ENCODE assay signal across 8 cellular contexts in the genomic region with DNA sequence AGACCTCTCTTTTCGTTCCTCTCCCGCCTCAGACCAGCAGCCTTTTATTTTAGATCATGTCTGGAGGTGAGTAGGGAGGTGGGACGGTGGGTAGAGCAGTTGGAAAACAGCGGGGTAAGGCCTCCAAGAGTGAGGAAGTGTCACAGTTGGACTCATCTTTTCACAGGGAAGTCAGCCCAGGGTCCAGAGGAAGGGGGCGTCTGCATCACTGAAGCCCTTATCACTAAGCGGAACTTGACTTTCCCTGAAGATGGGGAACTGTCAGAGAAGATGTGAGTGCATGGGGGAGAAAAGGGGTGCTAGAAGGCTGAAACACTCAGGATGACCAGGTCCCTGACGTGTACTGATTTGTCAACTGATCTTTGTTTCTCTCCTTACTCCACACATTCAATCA. TPM values are rescaled to one million over a fixed set of nuclear protein-coding genes. Genes with fewer than 3 reads are reported as not detected.
A peak's percentile ranks its signal among the peaks of the same experiment; 100 is the strongest.
DNase-seq lines count a peak whose midpoint lies in the region; ATAC-seq and TF ChIP-seq lines count a peak whose summit lies in the region.

No MANE protein-coding gene starts in this region.

- no peak for TF ChIP-seq POLR2A in transverse colon (IDR thresholded peaks at IDR 0.05)

- WGBS in HUES64: 21% methylated on average over 7 of the region's 7 CpGs
- WGBS in liver: 10% methylated on average over 7 of the region's 7 CpGs
- WGBS in transverse colon (ENCODE audit: low coverage in 1 of 2), 2 donors: 0 to 21% methylated on average over 2 to 7 of the region's 7 CpGs

- no peak for TF ChIP-seq RAD21 in liver (IDR thresholded peaks at IDR 0.05)

- DNase-seq in BJ (ENCODE audit: low read depth): no peak
- no peak for DNase-seq in astrocyte of the spinal cord (ENCODE audit: low read depth, low spot score)
- peak; percentile 8 for DNase-seq in transverse colon
- no peak for DNase-seq in NCI-H1694 treated with DMSO at 0.1 percent for 48 hours (lab: John Stamatoyannopoulos, UW)
- DNase-seq in kidney glomerular epithelial cell (lab: John Stamatoyannopoulos, UW): no peak

- H3K4me1 ChIP-seq in HUES64 (ENCODE audit: insufficient read depth, low read length) (no peaks in the 10 kb centered on the region), liver (ENCODE audit: control insufficient read depth in 4 of 4, insufficient read depth in 4 of 4, low read length in 3 of 4) (peaks cover 7 to 27% (median 23%) of the 10 kb centered on the region in 4 donors), transverse colon (peaks cover 17 to 24% (median 19%) of the 10 kb centered on the region in 4 donors)

- CTCF ChIA-PET in BJ (lab: Yijun Ruan, JAX): interaction anchor here (0.8 to 3.0 kb wide), 7 partner anchors 8 to 160 kb away, joined by 3 to 17 read pairs (median 4); a partner anchor contains a TSS

- no peak for TF ChIP-seq CTCF in BJ (IDR thresholded peaks at IDR 0.05; ENCODE audit: insufficient read depth, low read depth, low read length)
- TF ChIP-seq CTCF in astrocyte of the spinal cord (IDR thresholded peaks at IDR 0.05; ENCODE audit: low read depth, low read length): no peak
- no peak for TF ChIP-seq CTCF in liver (IDR thresholded peaks at IDR 0.05; ENCODE audit: low read depth, low read length, missing input control)
- TF ChIP-seq CTCF in transverse colon (IDR thresholded peaks at IDR 0.05): no peak

- in situ Hi-C loops in astrocyte of the spinal cord (cut with HindIII; ENCODE audit: low sequenced_read_pairs): no loop called here
- in situ Hi-C loops in transverse colon (cut with MboI; ENCODE audit: low pct_ligation_motif_present in 1 of 4, low pct_unique_long_range_greater_than_20kb in 1 of 4, low sequenced_read_pairs in 3 of 4): loop anchor here in 1 of 4 donors (25.0 kb wide), 1 partner anchor 130 kb away; a partner anchor contains a TSS

- H3K9ac ChIP-seq in HUES64 (ENCODE audit: low read depth, low read length) (no peak overlapping the region), liver (ENCODE audit: low read depth in 1 of 2, low read length in 2 of 2) (no peak overlapping the region)

- H3K36me3 ChIP-seq in BJ (ENCODE audit: control insufficient read depth, insufficient read depth, low read length): peaks cover 6% of the 10 kb centered on the region
- H3K36me3 ChIP-seq in HUES64 (ENCODE audit: insufficient read depth, low read length): peaks cover 21% of the 10 kb centered on the region
- peaks cover 4 to 21% (median 8%) of the 10 kb centered on the region in 4 donors for H3K36me3 ChIP-seq in liver (ENCODE audit: control insufficient read depth in 4 of 4, insufficient read depth in 3 of 4, low read depth in 1 of 4, low read length in 3 of 4)
- H3K36me3 ChIP-seq in transverse colon: peaks cover 0 to 14% (median 3%) of the 10 kb centered on the region in 4 donors

- H3K9me3 ChIP-seq in HUES64 (ENCODE audit: insufficient read depth, low read depth, low read length): no peaks in the 10 kb centered on the region
- H3K9me3 ChIP-seq in liver (ENCODE audit: control insufficient read depth in 4 of 4, low read length in 3 of 4): no peaks in the 10 kb centered on the region
- no peaks in the 10 kb centered on the region for H3K9me3 ChIP-seq in transverse colon

- H3K27ac ChIP-seq in HUES64 (ENCODE audit: low read depth, low read length): no peak overlapping the region
- H3K27ac ChIP-seq in liver (ENCODE audit: low read depth in 1 of 2, low read length in 2 of 2): peak overlapping the region in 1 of 2 donors; percentile 38
- H3K27ac ChIP-seq in transverse colon: peak overlapping the region; percentile 85 to 90 (median 88)

- H3K27me3 ChIP-seq in BJ (ENCODE audit: control insufficient read depth, insufficient read depth, low read length): no peaks in the 10 kb centered on the region
- H3K27me3 ChIP-seq in HUES64 (ENCODE audit: insufficient read depth, low read length): no peaks in the 10 kb centered on the region
- no peaks in the 10 kb centered on the region for H3K27me3 ChIP-seq in liver (ENCODE audit: control insufficient read depth in 4 of 4, insufficient read depth in 4 of 4, low read length in 3 of 4)
- H3K27me3 ChIP-seq in transverse colon: no peaks in the 10 kb centered on the region

- no peak for ATAC-seq in HG03457 (IDR thresholded peaks at IDR 0.05; ENCODE audit: unreplicated experiment)

- POLR2A ChIA-PET in BJ (lab: Charles Lee): interaction anchor here (0.6 kb wide), 3 partner anchors 9 to 130 kb away, joined by 3 to 4 read pairs (median 3); a partner anchor contains a TSS

- TF ChIP-seq EP300 in transverse colon (IDR thresholded peaks at IDR 0.05; ENCODE audit: low read depth): no peak

- H3K4me3 ChIP-seq in BJ (ENCODE audit: low read depth, low read length) (peak overlapping the region; percentile 72), HUES64 (ENCODE audit: low read length) (peak overlapping the region; percentile 96), astrocyte of the spinal cord (ENCODE audit: low read depth, low read length) (peak overlapping the region; percentile 96), liver (ENCODE audit: low read depth in 1 of 3, low read length in 3 of 3) (peak overlapping the region; percentile 50 to 99 (median 63)), transverse colon (peak overlapping the region in 3 of 4 donors; percentile 65 to 92 (median 84))

- intact Hi-C loops in transverse colon (cut with DNase I; ENCODE audit: low total_unique reads): no loop called here

TF ChIP-seq in liver, 16 proteins besides CTCF, POLR2A, EP300 and RAD21 (continues in another document):
- TF ChIP-seq, protein P1, sequence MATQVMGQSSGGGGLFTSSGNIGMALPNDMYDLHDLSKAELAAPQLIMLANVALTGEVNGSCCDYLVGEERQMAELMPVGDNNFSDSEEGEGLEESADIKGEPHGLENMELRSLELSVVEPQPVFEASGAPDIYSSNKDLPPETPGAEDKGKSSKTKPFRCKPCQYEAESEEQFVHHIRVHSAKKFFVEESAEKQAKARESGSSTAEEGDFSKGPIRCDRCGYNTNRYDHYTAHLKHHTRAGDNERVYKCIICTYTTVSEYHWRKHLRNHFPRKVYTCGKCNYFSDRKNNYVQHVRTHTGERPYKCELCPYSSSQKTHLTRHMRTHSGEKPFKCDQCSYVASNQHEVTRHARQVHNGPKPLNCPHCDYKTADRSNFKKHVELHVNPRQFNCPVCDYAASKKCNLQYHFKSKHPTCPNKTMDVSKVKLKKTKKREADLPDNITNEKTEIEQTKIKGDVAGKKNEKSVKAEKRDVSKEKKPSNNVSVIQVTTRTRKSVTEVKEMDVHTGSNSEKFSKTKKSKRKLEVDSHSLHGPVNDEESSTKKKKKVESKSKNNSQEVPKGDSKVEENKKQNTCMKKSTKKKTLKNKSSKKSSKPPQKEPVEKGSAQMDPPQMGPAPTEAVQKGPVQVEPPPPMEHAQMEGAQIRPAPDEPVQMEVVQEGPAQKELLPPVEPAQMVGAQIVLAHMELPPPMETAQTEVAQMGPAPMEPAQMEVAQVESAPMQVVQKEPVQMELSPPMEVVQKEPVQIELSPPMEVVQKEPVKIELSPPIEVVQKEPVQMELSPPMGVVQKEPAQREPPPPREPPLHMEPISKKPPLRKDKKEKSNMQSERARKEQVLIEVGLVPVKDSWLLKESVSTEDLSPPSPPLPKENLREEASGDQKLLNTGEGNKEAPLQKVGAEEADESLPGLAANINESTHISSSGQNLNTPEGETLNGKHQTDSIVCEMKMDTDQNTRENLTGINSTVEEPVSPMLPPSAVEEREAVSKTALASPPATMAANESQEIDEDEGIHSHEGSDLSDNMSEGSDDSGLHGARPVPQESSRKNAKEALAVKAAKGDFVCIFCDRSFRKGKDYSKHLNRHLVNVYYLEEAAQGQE (IDR thresholded peaks at IDR 0.05): no peak
- no peak for TF ChIP-seq NR2F2 (IDR thresholded peaks at IDR 0.05)
- no peak for TF ChIP-seq HNF4A (conservative IDR thresholded peaks at IDR 0.05)
- TF ChIP-seq GABPA (IDR thresholded peaks at IDR 0.05 in 1 of 2, conservative IDR thresholded peaks at IDR 0.05 in 1 of 2): no peak
- TF ChIP-seq SP1 (IDR thresholded peaks at IDR 0.05): no peak
- TF ChIP-seq, protein P2, sequence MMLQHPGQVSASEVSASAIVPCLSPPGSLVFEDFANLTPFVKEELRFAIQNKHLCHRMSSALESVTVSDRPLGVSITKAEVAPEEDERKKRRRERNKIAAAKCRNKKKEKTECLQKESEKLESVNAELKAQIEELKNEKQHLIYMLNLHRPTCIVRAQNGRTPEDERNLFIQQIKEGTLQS (IDR thresholded peaks at IDR 0.05): no peak
- no peak for TF ChIP-seq YY1 (IDR thresholded peaks at IDR 0.05)
- no peak for TF ChIP-seq EGR1 (IDR thresholded peaks at IDR 0.05; ENCODE audit: low read depth in 2 of 2)

RNA-seq across cellular contexts. Expression of a gene that starts 0.5 kb away (rescaled TPM):
- 0.58 and 0.80 TPM in 2 replicates for polyA plus RNA-seq in BJ (2011; rRNA removed)
- 0.52 and 0.87 TPM in 2 replicates for polyA minus RNA-seq in BJ (2011; rRNA and poly(A)+ RNA removed)
- polyA plus RNA-seq in HUES64 (2013, experiment 1 of 2): 0.50 TPM
- 0.51 TPM for polyA plus RNA-seq in HUES64 (2013, experiment 2 of 2)
- total RNA-seq in liver: under 1 TPM; under 0.01 to 0.28 TPM
- under 1 TPM; 0.36 to 0.43 TPM for polyA plus RNA-seq in liver
- total RNA-seq in transverse colon: under 1 TPM in 2 of 4 donors, not detected in 2; 0.48 to 0.80 TPM

RNA-seq across cellular contexts. Expression of a gene that starts 0.6 kb away (rescaled TPM):
- polyA plus RNA-seq in BJ (2011; rRNA removed) (49.1 and 59.2 TPM in 2 replicates), liver (10 to 100 TPM; 15.1 to 24.9 TPM)
- polyA minus RNA-seq in BJ (2011; rRNA and poly(A)+ RNA removed): 48.8 and 77.2 TPM in 2 replicates
- polyA plus RNA-seq in HUES64 (2013, experiment 1 of 2): 61.3 TPM
- polyA plus RNA-seq in HUES64 (2013, experiment 2 of 2): 74.4 TPM
- total RNA-seq in liver (10 to 100 TPM; 10.2 to 10.6 TPM), transverse colon (10 to 100 TPM; 12.9 to 41.8 (median 32.0) TPM)

RNA-seq across cellular contexts. Expression of a gene that starts 9.1 kb away (rescaled TPM):
- 18.3 and 41.1 TPM in 2 replicates for polyA plus RNA-seq in BJ (2011; rRNA removed)
- polyA minus RNA-seq in BJ (2011; rRNA and poly(A)+ RNA removed): 9.4 and 17.3 TPM in 2 replicates
- polyA plus RNA-seq in HUES64 (2013, experiment 1 of 2): 24.4 TPM
- 30.1 TPM for polyA plus RNA-seq in HUES64 (2013, experiment 2 of 2)
- total RNA-seq in liver: 10 to 100 TPM; 17.8 to 21.4 TPM
- polyA plus RNA-seq in liver: 10 to 100 TPM; 19.2 to 27.4 TPM
- 100 to 1,000 TPM in 2 of 4 donors, 10 to 100 TPM in 2; 37.8 to 164 (median 89.7) TPM for total RNA-seq in transverse colon

RNA-seq across cellular contexts. Expression of a gene that starts 10.3 kb away (rescaled TPM):
- polyA plus RNA-seq in BJ (2011; rRNA removed) (4.5 and 7.6 TPM in 2 replicates), liver (under 1 TPM; 0.51 to 0.81 TPM)
- 6.1 and 9.7 TPM in 2 replicates for polyA minus RNA-seq in BJ (2011; rRNA and poly(A)+ RNA removed)
- 5.1 TPM for polyA plus RNA-seq in HUES64 (2013, experiment 1 of 2)
- 5.9 TPM for polyA plus RNA-seq in HUES64 (2013, experiment 2 of 2)
- total RNA-seq in liver (1 to 10 TPM; 1.9 to 2.4 TPM), transverse colon (100 to 1,000 TPM in 1 of 4 donors, 10 to 100 TPM in 3; 53.5 to 148 (median 75.0) TPM)

RNA-seq across cellular contexts. Expression of a gene that starts 19.0 kb away (rescaled TPM):
- polyA plus RNA-seq in BJ (2011; rRNA removed) (0.05 and 0.07 TPM in 2 replicates), liver (under 1 TPM; 0.03 to 0.04 TPM)
- not detected in 2 replicates for polyA minus RNA-seq in BJ (2011; rRNA and poly(A)+ RNA removed)
- 1.6 TPM for polyA plus RNA-seq in HUES64 (2013, experiment 1 of 2)
- polyA plus RNA-seq in HUES64 (2013, experiment 2 of 2): 2.5 TPM
- total RNA-seq in liver (under 1 TPM; 0.08 to 0.09 TPM), transverse colon (1 to 10 TPM in 3 of 4 donors, under 1 TPM in 1; 0.40 to 5.9 (median 4.9) TPM)
